Comparison of ENCODE assay signal across 8 cellular contexts in the genomic region with DNA sequence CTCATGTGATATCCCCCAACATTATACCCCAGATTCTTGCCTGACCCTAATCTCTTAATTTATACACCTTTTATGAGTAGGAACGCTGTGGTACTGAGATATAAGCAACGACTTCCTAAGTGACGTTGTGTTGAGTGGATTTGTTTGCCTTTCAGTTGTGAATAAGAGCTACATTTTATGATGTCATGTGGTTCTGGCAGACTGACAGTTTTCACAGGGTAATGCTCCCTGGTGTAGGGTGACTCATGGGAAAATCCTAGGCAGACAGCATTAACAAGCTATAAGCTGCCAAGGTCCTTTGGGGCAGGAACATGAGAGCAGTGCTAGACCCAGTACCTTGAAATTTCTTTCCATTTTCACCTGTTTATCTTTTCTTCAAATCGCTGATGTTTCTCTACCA. TPM values are rescaled to one million over a fixed set of nuclear protein-coding genes. Genes with fewer than 3 reads are reported as not detected.
DNase-seq lines count a peak whose midpoint lies in the region; ATAC-seq and TF ChIP-seq lines count a peak whose summit lies in the region.

No MANE protein-coding gene starts in this region.

- DNase-seq in activated CD8-positive, alpha-beta T cell treated with anti-CD3 and anti-CD28 coated beads for 36 hours, result peak; percentile 42
- DNase-seq in activated CD8-positive, alpha-beta T cell treated with anti-CD3 and anti-CD28 coated beads, Interleukin-2, amount 10 ng/mL, durations not matched to agents 7 days and 5 days, result no peak
- DNase-seq in NCI-H1092 treated with DMSO at 0.1 percent for 48 hours (lab: John Stamatoyannopoulos, UW), result peak; percentile 53
- DNase-seq in astrocyte of the cerebellum (ENCODE audit: low read depth), result peak; percentile 100
- peak; percentile 78 for DNase-seq in mucosa of gallbladder (ENCODE audit: low spot score)
- DNase-seq in activated CD8-positive, alpha-beta memory T cell treated with anti-CD3 and anti-CD28 coated beads for 24 hours, result no peak
- no peak for DNase-seq in activated CD8-positive, alpha-beta memory T cell treated with anti-CD3 and anti-CD28 coated beads, Interleukin-2, amount 50 U/mL, for 48 hours
- DNase-seq in mesothelial cell of epicardium (ENCODE audit: low spot score in 2 of 2, unreplicated experiment in 2 of 2), result no peak

- no peaks in the 10 kb centered on the region for H3K9me3 Mint-ChIP-seq in activated CD8-positive, alpha-beta T cell treated with anti-CD3 and anti-CD28 coated beads for 36 hours
- no peaks in the 10 kb centered on the region for H3K9me3 Mint-ChIP-seq in activated CD8-positive, alpha-beta T cell treated with anti-CD3 and anti-CD28 coated beads, Interleukin-2, amount 10 ng/mL, durations not matched to agents 7 days and 5 days (ENCODE audit: insufficient read depth)
- peaks cover 24% of the 10 kb centered on the region for H3K9me3 Mint-ChIP-seq in mesothelial cell of epicardium

- no peaks in the 10 kb centered on the region for H3K27me3 Mint-ChIP-seq in activated CD8-positive, alpha-beta T cell treated with anti-CD3 and anti-CD28 coated beads for 36 hours
- H3K27me3 Mint-ChIP-seq in activated CD8-positive, alpha-beta T cell treated with anti-CD3 and anti-CD28 coated beads, Interleukin-2, amount 10 ng/mL, durations not matched to agents 7 days and 5 days (ENCODE audit: low read depth), result no peaks in the 10 kb centered on the region
- no peaks in the 10 kb centered on the region for H3K27me3 Mint-ChIP-seq in mesothelial cell of epicardium (ENCODE audit: low read depth)

- no peak for TF ChIP-seq CTCF in activated CD8-positive, alpha-beta T cell treated with anti-CD3 and anti-CD28 coated beads for 36 hours (IDR thresholded peaks at IDR 0.05)
- TF ChIP-seq CTCF in astrocyte of the cerebellum (IDR thresholded peaks at IDR 0.05; ENCODE audit: low read depth, low read length, missing control alignments), result no peak
- TF ChIP-seq CTCF in mesothelial cell of epicardium (IDR thresholded peaks at IDR 0.05; ENCODE audit: unreplicated experiment), result no peak

- peak; percentile 91 for ATAC-seq in activated CD8-positive, alpha-beta T cell treated with anti-CD3 and anti-CD28 coated beads for 36 hours
- ATAC-seq in activated CD8-positive, alpha-beta T cell treated with anti-CD3 and anti-CD28 coated beads, Interleukin-2, amount 10 ng/mL, durations not matched to agents 7 days and 5 days, result no peak

- no peaks in the 10 kb centered on the region for H3K36me3 Mint-ChIP-seq in activated CD8-positive, alpha-beta T cell treated with anti-CD3 and anti-CD28 coated beads for 36 hours (ENCODE audit: low read depth)
- H3K36me3 Mint-ChIP-seq in activated CD8-positive, alpha-beta T cell treated with anti-CD3 and anti-CD28 coated beads, Interleukin-2, amount 10 ng/mL, durations not matched to agents 7 days and 5 days (ENCODE audit: low read depth), result peaks cover 7% of the 10 kb centered on the region
- peaks cover 15% of the 10 kb centered on the region for H3K36me3 Mint-ChIP-seq in mesothelial cell of epicardium

- no peak overlapping the region for H3K4me3 ChIP-seq in astrocyte of the cerebellum (ENCODE audit: low read depth, low read length)

- intact Hi-C loops in activated CD8-positive, alpha-beta T cell treated with anti-CD3 and anti-CD28 coated beads for 36 hours (cut with micrococcal nuclease), result no loop called here

- peaks cover 22% of the 10 kb centered on the region for H3K4me1 Mint-ChIP-seq in activated CD8-positive, alpha-beta T cell treated with anti-CD3 and anti-CD28 coated beads for 36 hours (ENCODE audit: low read depth)
- H3K4me1 Mint-ChIP-seq in activated CD8-positive, alpha-beta T cell treated with anti-CD3 and anti-CD28 coated beads, Interleukin-2, amount 10 ng/mL, durations not matched to agents 7 days and 5 days (ENCODE audit: low read depth), result peaks cover 15% of the 10 kb centered on the region
- peaks cover 10% of the 10 kb centered on the region for H3K4me1 Mint-ChIP-seq in mesothelial cell of epicardium

- POLR2A ChIA-PET in activated CD8-positive, alpha-beta T cell treated with anti-CD3 and anti-CD28 coated beads for 36 hours (lab: Charles Lee), result no interaction called here
- POLR2A ChIA-PET in activated CD8-positive, alpha-beta T cell treated with anti-CD3 and anti-CD28 coated beads, Interleukin-2, amount 10 ng/mL, durations not matched to agents 7 days and 5 days (lab: Charles Lee), result no interaction called here

- no peak overlapping the region for H3K27ac Mint-ChIP-seq in activated CD8-positive, alpha-beta T cell treated with anti-CD3 and anti-CD28 coated beads for 36 hours
- no peak overlapping the region for H3K27ac Mint-ChIP-seq in activated CD8-positive, alpha-beta T cell treated with anti-CD3 and anti-CD28 coated beads, Interleukin-2, amount 10 ng/mL, durations not matched to agents 7 days and 5 days
- H3K27ac Mint-ChIP-seq in mesothelial cell of epicardium, result no peak overlapping the region

- in situ Hi-C loops in astrocyte of the cerebellum (cut with HindIII; ENCODE audit: low sequenced_read_pairs), result no loop called here

- H3K4me3 Mint-ChIP-seq in activated CD8-positive, alpha-beta T cell treated with anti-CD3 and anti-CD28 coated beads for 36 hours, result no peak overlapping the region
- H3K4me3 Mint-ChIP-seq in activated CD8-positive, alpha-beta T cell treated with anti-CD3 and anti-CD28 coated beads, Interleukin-2, amount 10 ng/mL, durations not matched to agents 7 days and 5 days, result no peak overlapping the region
- H3K4me3 Mint-ChIP-seq in mesothelial cell of epicardium, result no peak overlapping the region

- CTCF ChIA-PET in activated CD8-positive, alpha-beta T cell treated with anti-CD3 and anti-CD28 coated beads for 36 hours (lab: Charles Lee), result interaction anchor here (1.2 to 2.2 kb wide), 2 partner anchors 9 to 14 kb away, joined by 3 to 18 read pairs; no protein-coding TSS in a partner anchor
- CTCF ChIA-PET in activated CD8-positive, alpha-beta T cell treated with anti-CD3 and anti-CD28 coated beads, Interleukin-2, amount 10 ng/mL, durations not matched to agents 7 days and 5 days (lab: Charles Lee), result interaction anchor here (2.0 kb wide), 1 partner anchor 14 kb away, joined by 7 read pairs; no protein-coding TSS in a partner anchor

RNA-seq across cellular contexts. Expression of a gene that starts 11.2 kb away (rescaled TPM):
- total RNA-seq in activated CD8-positive, alpha-beta T cell treated with anti-CD3 and anti-CD28 coated beads for 36 hours, result 1 to 10 TPM; 2.0 to 3.3 TPM
- 1 to 10 TPM; 2.3 to 2.5 TPM for total RNA-seq in activated CD8-positive, alpha-beta T cell treated with anti-CD3 and anti-CD28 coated beads, Interleukin-2, amount 10 ng/mL, durations not matched to agents 7 days and 5 days
- 24.3 TPM for total RNA-seq in mucosa of gallbladder
- total RNA-seq in mesothelial cell of epicardium, result 4.2 to 4.7 TPM (median 4.5 TPM) in 3 replicates

RNA-seq across cellular contexts. Expression of a gene that starts 35.7 kb away (rescaled TPM):
- 10 to 100 TPM in 1 of 2 experiments, 1 to 10 TPM in 1; 9.9 to 12.9 TPM for total RNA-seq in activated CD8-positive, alpha-beta T cell treated with anti-CD3 and anti-CD28 coated beads for 36 hours
- total RNA-seq in activated CD8-positive, alpha-beta T cell treated with anti-CD3 and anti-CD28 coated beads, Interleukin-2, amount 10 ng/mL, durations not matched to agents 7 days and 5 days, result 1 to 10 TPM; 5.6 to 6.9 TPM
- total RNA-seq in mucosa of gallbladder, result 0.37 TPM
- total RNA-seq in mesothelial cell of epicardium, result 0.67 to 1.2 TPM (median 0.93 TPM) in 3 replicates

Comparison
In these comparisons a context has a peak if more than half of its experiments do, and no peak if none do; other contexts are left out.
1. DNase-seq: peak in activated CD8-positive, alpha-beta T cell treated with anti-CD3 and anti-CD28 coated beads for 36 hours (single experiment), NCI-H1092 treated with DMSO at 0.1 percent for 48 hours (single experiment), astrocyte of the cerebellum (single experiment) and mucosa of gallbladder (single experiment); none in activated CD8-positive, alpha-beta T cell treated with anti-CD3 and anti-CD28 coated beads, Interleukin-2, amount 10 ng/mL, durations not matched to agents 7 days and 5 days (single experiment), activated CD8-positive, alpha-beta memory T cell treated with anti-CD3 and anti-CD28 coated beads for 24 hours (single experiment), activated CD8-positive, alpha-beta memory T cell treated with anti-CD3 and anti-CD28 coated beads, Interleukin-2, amount 50 U/mL, for 48 hours (single experiment) and mesothelial cell of epicardium (0 of 2).